In genomic region chr1:14404847-14405246, GRCh38 we compare ENCODE assay signal across 2 cellular contexts.
TF ChIP-seq lines count a peak whose summit lies in the region.

No MANE protein-coding gene starts in this region.

TF ChIP-seq in GM23338, 12 proteins besides CTCF, POLR2A, EP300 and RAD21 (continued from another document):
- TF ChIP-seq ZNF114 (CRISPR knock-in tag; IDR thresholded peaks at IDR 0.05) (no peak), EZH2phosphoT487 (IDR thresholded peaks at IDR 0.05; ENCODE audit: unreplicated experiment) (no peak), ZNF462 (CRISPR knock-in tag; IDR thresholded peaks at IDR 0.05) (0 out of 2 replicates have a peak, but pooled peaks have one; percentile 29), POLR2AphosphoS5 (IDR thresholded peaks at IDR 0.05; ENCODE audit: low read depth) (no peak)
TF ChIP-seq in GM23338: peak in this region for 1.

TF ChIP-seq in IMR-90, 13 proteins besides CTCF, POLR2A, EP300 and RAD21 (continued from another document):
- TF ChIP-seq SMC3 (IDR thresholded peaks at IDR 0.05; ENCODE audit: low read depth, low read length) (no peak), FOS (IDR thresholded peaks at IDR 0.05; ENCODE audit: low read depth, low read length) (no peak), USF2 (IDR thresholded peaks at IDR 0.05; ENCODE audit: low read depth, low read length) (no peak), BHLHE40 (IDR thresholded peaks at IDR 0.05; ENCODE audit: low read depth, low read length) (no peak), ELK1 (IDR thresholded peaks at IDR 0.05; ENCODE audit: borderline replicate concordance, low read depth, low read length) (no peak), CEBPB (IDR thresholded peaks at IDR 0.05; ENCODE audit: low read depth, low read length) (no peak), MXI1 (IDR thresholded peaks at IDR 0.05; ENCODE audit: borderline replicate concordance, low read depth, low read length) (no peak), RCOR1 (IDR thresholded peaks at IDR 0.05; ENCODE audit: insufficient replicate concordance, low read length) (no peak), RFX5 (IDR thresholded peaks at IDR 0.05; ENCODE audit: low read depth, low read length) (no peak), MAZ (IDR thresholded peaks at IDR 0.05; ENCODE audit: borderline replicate concordance, low read depth, low read length) (no peak), NFE2L2 (IDR thresholded peaks at IDR 0.05; ENCODE audit: low read depth, low read length) (no peak)
